Comparison of ENCODE assay signal across 8 cellular contexts in genomic region chr2:240561325-240561971, GRCh38. TPM values are rescaled to one million over a fixed set of nuclear protein-coding genes. Genes with fewer than 3 reads are reported as not detected.
DNase-seq lines count a peak whose midpoint lies in the region; ATAC-seq lines count a peak whose summit lies in the region.

No MANE protein-coding gene starts in this region.

- no peaks in the 10 kb centered on the region for H3K9me3 Mint-ChIP-seq in activated naive CD8-positive, alpha-beta T cell treated with anti-CD3 and anti-CD28 coated beads, Interleukin-2, amount 10 ng/mL, durations not matched to agents 7 days and 5 days

- H3K27me3 Mint-ChIP-seq in activated naive CD8-positive, alpha-beta T cell treated with anti-CD3 and anti-CD28 coated beads, Interleukin-2, amount 10 ng/mL, durations not matched to agents 7 days and 5 days = no peaks in the 10 kb centered on the region

- H3K4me1 ChIP-seq in iPS-15b (ENCODE audit: control insufficient read depth, insufficient read depth, low read length) = peaks cover 4% of the 10 kb centered on the region

- no peaks in the 10 kb centered on the region for H3K9me3 ChIP-seq in iPS-15b (ENCODE audit: control insufficient read depth, insufficient read depth, low read length)

- H3K36me3 ChIP-seq in iPS-15b (ENCODE audit: control insufficient read depth, insufficient read depth, low read length) = no peaks in the 10 kb centered on the region

- H3K9ac ChIP-seq in iPS-15b (ENCODE audit: low read depth, low read length) = peak overlapping the region; percentile 54

- H3K4me3 ChIP-seq in iPS-15b (ENCODE audit: low read depth, low read length) = peak overlapping the region; percentile 67

- POLR2A ChIA-PET in activated naive CD8-positive, alpha-beta T cell treated with anti-CD3 and anti-CD28 coated beads, Interleukin-2, amount 10 ng/mL, durations not matched to agents 7 days and 5 days (lab: Charles Lee) = interaction anchor here (0.6 to 2.2 kb wide), 11 partner anchors 8 to 588 kb away, joined by 3 to 41 read pairs (median 6); partner anchors contain the start of genes CAPN10, GPR35 and PASK

- H3K27ac Mint-ChIP-seq in activated naive CD8-positive, alpha-beta T cell treated with anti-CD3 and anti-CD28 coated beads, Interleukin-2, amount 10 ng/mL, durations not matched to agents 7 days and 5 days = peak overlapping the region; percentile 75

- H3K36me3 Mint-ChIP-seq in activated naive CD8-positive, alpha-beta T cell treated with anti-CD3 and anti-CD28 coated beads, Interleukin-2, amount 10 ng/mL, durations not matched to agents 7 days and 5 days = peaks cover 22% of the 10 kb centered on the region

- H3K27me3 ChIP-seq in iPS-15b (ENCODE audit: control insufficient read depth, insufficient read depth, low read length) = peaks cover 22% of the 10 kb centered on the region

- peaks cover 62% of the 10 kb centered on the region for H3K4me1 Mint-ChIP-seq in activated naive CD8-positive, alpha-beta T cell treated with anti-CD3 and anti-CD28 coated beads, Interleukin-2, amount 10 ng/mL, durations not matched to agents 7 days and 5 days

- H3K4me3 Mint-ChIP-seq in activated naive CD8-positive, alpha-beta T cell treated with anti-CD3 and anti-CD28 coated beads, Interleukin-2, amount 10 ng/mL, durations not matched to agents 7 days and 5 days = peak overlapping the region; percentile 83

- peak; percentile 2 for ATAC-seq in activated naive CD8-positive, alpha-beta T cell treated with anti-CD3 and anti-CD28 coated beads, Interleukin-2, amount 10 ng/mL, durations not matched to agents 7 days and 5 days (ENCODE audit: low read depth)

- peak; percentile 31 for DNase-seq in stimulated activated CD4-positive, alpha-beta T cell treated with anti-CD3 and anti-CD28 coated beads, Interleukin-15, amount 100 ng/mL, for 24 hours
- no peak for DNase-seq in stimulated activated CD4-positive, alpha-beta T cell treated with anti-CD3 and anti-CD28 coated beads, Interleukin-4, amount 100 ng/mL, for 4 hours
- DNase-seq in LoVo (ENCODE audit: low spot score) (peak; percentile 45), iPS-NIHi11 (ENCODE audit: low spot score) (no peak), C1 segment of cervical spinal cord (lab: John Stamatoyannopoulos, UW) (no peak)
- DNase-seq in activated naive CD8-positive, alpha-beta T cell treated with anti-CD3 and anti-CD28 coated beads, Interleukin-2, amount 10 ng/mL, durations not matched to agents 7 days and 5 days = peak; percentile 31
- peak; percentile 39 for DNase-seq in stimulated activated CD8-positive, alpha-beta memory T cell treated with anti-CD3 and anti-CD28 coated beads, Interleukin-4, amount 100 ng/mL, for 48 hours

RNA-seq across cellular contexts. Expression of gene DUSP28, which starts 1.3 kb away (rescaled TPM):
- total RNA-seq in activated naive CD8-positive, alpha-beta T cell treated with anti-CD3 and anti-CD28 coated beads, Interleukin-2, amount 10 ng/mL, durations not matched to agents 7 days and 5 days = 10 to 100 TPM; 12.3 to 13.8 TPM

RNA-seq across cellular contexts. Expression of gene ANKMY1, which starts 3.7 kb away (rescaled TPM):
- total RNA-seq in activated naive CD8-positive, alpha-beta T cell treated with anti-CD3 and anti-CD28 coated beads, Interleukin-2, amount 10 ng/mL, durations not matched to agents 7 days and 5 days = 10 to 100 TPM; 50.9 to 53.2 TPM

RNA-seq across cellular contexts. Expression of gene RNPEPL1, which starts 6.8 kb away (rescaled TPM):
- total RNA-seq in activated naive CD8-positive, alpha-beta T cell treated with anti-CD3 and anti-CD28 coated beads, Interleukin-2, amount 10 ng/mL, durations not matched to agents 7 days and 5 days = 100 to 1,000 TPM; 124 TPM

RNA-seq across cellular contexts. Expression of gene CAPN10, which starts 25.1 kb away (rescaled TPM):
- total RNA-seq in activated naive CD8-positive, alpha-beta T cell treated with anti-CD3 and anti-CD28 coated beads, Interleukin-2, amount 10 ng/mL, durations not matched to agents 7 days and 5 days = 10 to 100 TPM; 72.3 to 74.2 TPM

Comparison
In these comparisons a context has a peak if more than half of its experiments do, and no peak if none do; other contexts are left out.
1. DNase-seq: peak in stimulated activated CD4-positive, alpha-beta T cell treated with anti-CD3 and anti-CD28 coated beads, Interleukin-15, amount 100 ng/mL, for 24 hours (single experiment), LoVo (single experiment), activated naive CD8-positive, alpha-beta T cell treated with anti-CD3 and anti-CD28 coated beads, Interleukin-2, amount 10 ng/mL, durations not matched to agents 7 days and 5 days (single experiment) and stimulated activated CD8-positive, alpha-beta memory T cell treated with anti-CD3 and anti-CD28 coated beads, Interleukin-4, amount 100 ng/mL, for 48 hours (single experiment); none in stimulated activated CD4-positive, alpha-beta T cell treated with anti-CD3 and anti-CD28 coated beads, Interleukin-4, amount 100 ng/mL, for 4 hours (0 of 2), iPS-NIHi11 (single experiment) and C1 segment of cervical spinal cord (0 of 14).